In genomic region chr12:70785896-70786295, GRCh38 we compare ENCODE assay signal across 20 cellular contexts.
"Had no signal": no experiment of that assay in that cellular context is flagged by ENCODE, and none has a peak within 500 bp of the region (broad histone marks: within the 10 kb centered on the region; RNA-seq: fewer than 3 reads in every experiment).

No MANE protein-coding gene starts in this region.

- H3K36me3 Mint-ChIP-seq: naive B cell had no signal

- H3K4me3 Mint-ChIP-seq: naive B cell, nephron had no signal

- DNase-seq: effector CD4-positive, alpha-beta T cell; foreskin melanocyte; head of caudate nucleus; left colon; left ventricle myocardium superior; mesendoderm; naive B cell; sigmoid colon; stimulated activated naive CD4-positive, alpha-beta T cell; stomach; substantia nigra; transverse colon had no signal

- H3K36me3 ChIP-seq: neutrophil, right atrium auricular region, sigmoid colon, stomach, thoracic aorta, transverse colon had no signal

- H3K27me3 Mint-ChIP-seq: naive B cell had no signal

- H3K27ac Mint-ChIP-seq: naive B cell had no signal

- H3K27me3 ChIP-seq: hepatocyte, neutrophil, right atrium auricular region, sigmoid colon, stomach, transverse colon had no signal

- ATAC-seq: left colon, left ventricle myocardium superior had no signal

- H3K4me3 ChIP-seq: coronary artery, hepatocyte, lung, right atrium auricular region, sigmoid colon, skin epidermis, stomach, thoracic aorta, transverse colon had no signal

- H3K4me1 Mint-ChIP-seq: naive B cell had no signal
